In genomic region chr7:121954803-121955202, GRCh38 we compare ENCODE assay signal across 15 cellular contexts.
DNase-seq lines count a peak whose midpoint lies in the region; ATAC-seq, FAIRE-seq and TF ChIP-seq lines count a peak whose summit lies in the region.
"Had no signal": no experiment of that assay in that cellular context is flagged by ENCODE, and none has a peak within 500 bp of the region (broad histone marks: within the 10 kb centered on the region; RNA-seq: fewer than 3 reads in every experiment).

No MANE protein-coding gene starts in this region.

- ATAC-seq in GM21381 (IDR thresholded peaks at IDR 0.05; ENCODE audit: unreplicated experiment): peak; percentile 47
- ATAC-seq in esophagus mucosa: peak; percentile 82
- ATAC-seq: right cardiac atrium had no signal

- no peak overlapping the region for H3K4me3 ChIP-seq in AG04450 (ENCODE audit: low read depth, low read length)
- H3K4me3 ChIP-seq: Peyer's patch had no signal

- H3K9me3 ChIP-seq in AG04450 (ENCODE audit: control insufficient read depth, insufficient read depth, low read length): no peaks in the 10 kb centered on the region
- H3K9me3 ChIP-seq: Peyer's patch had no signal

- peak; percentile 41 for DNase-seq in AG04450 (ENCODE audit: low read depth, low spot score)
- peak; percentile 40 for DNase-seq in NCI-H69 (lab: John Stamatoyannopoulos, UW)
- DNase-seq in NCI-H526 treated with DMSO at 0.1 percent for 48 hours (lab: John Stamatoyannopoulos, UW): no peak
- no peak for DNase-seq in D721Med (ENCODE audit: insufficient read length, low spot score)
- DNase-seq in urothelium cell line (ENCODE audit: low spot score): no peak
- DNase-seq in SKM-1 treated with dmso at 0.1 percent for 144 hours (lab: John Stamatoyannopoulos, UW; ENCODE audit: unreplicated experiment): no peak
- DNase-seq: activated CD8-positive, alpha-beta memory T cell treated with anti-CD3 and anti-CD28 coated beads, Interleukin-2, amount 50 U/mL, for 4 hours; KBM-7; Peyer's patch; right cardiac atrium; substantia nigra had no signal

- no peaks in the 10 kb centered on the region for H3K27me3 ChIP-seq in AG04450 (ENCODE audit: control insufficient read depth, insufficient read depth, low read length)
- H3K27me3 ChIP-seq: Peyer's patch had no signal

- FAIRE-seq in D721Med (lab: Jason Lieb, UNC) (no peak), urothelium cell line (lab: Jason Lieb, UNC) (no peak)
- FAIRE-seq: A204.1, TTC549 had no signal

- no peak overlapping the region for H3K27ac ChIP-seq in AG04450 (ENCODE audit: low read depth, low read length)
- H3K27ac ChIP-seq: Peyer's patch had no signal

- CTCF ChIA-PET in AG04450 (lab: Charles Lee): interaction anchor here (1.1 to 4.1 kb wide), 2 partner anchors 38 to 40 kb away, joined by 6 to 34 read pairs; no protein-coding TSS in a partner anchor

- POLR2A ChIA-PET in AG04450 (lab: Yijun Ruan, JAX): no interaction called here

- TF ChIP-seq CTCF in AG04450 (IDR thresholded peaks at IDR 0.05; ENCODE audit: low read depth, low read length) (no peak), D721Med (IDR thresholded peaks at IDR 0.05; ENCODE audit: insufficient read depth, missing control alignments) (no peak)

Comparison
In these comparisons a context has a peak if more than half of its experiments do, and no peak if none do; other contexts are left out.
1. DNase-seq: peak in AG04450 (single experiment) and NCI-H69 (single experiment); none in NCI-H526 treated with DMSO at 0.1 percent for 48 hours (single experiment), D721Med (single experiment), urothelium cell line (single experiment) and SKM-1 treated with dmso at 0.1 percent for 144 hours (single experiment).